1 cellular context compared by ENCODE assay signal in genomic region chr12:50258167-50258551, GRCh38.
TF ChIP-seq lines count a peak whose summit lies in the region.

No MANE protein-coding gene starts in this region.

TF ChIP-seq in endothelial cell of umbilical vein, 7 proteins besides CTCF, POLR2A, EP300 and RAD21:
- TF ChIP-seq POLR2AphosphoS5 (IDR thresholded peaks at IDR 0.05; ENCODE audit: insufficient read depth, low read depth, low read length) (no peak), MAX (IDR thresholded peaks at IDR 0.05; ENCODE audit: insufficient read depth, insufficient read length) (no peak), JUN (IDR thresholded peaks at IDR 0.05; ENCODE audit: borderline replicate concordance, insufficient read depth, insufficient read length, low read depth) (no peak), EZH2 (IDR thresholded peaks at IDR 0.05; ENCODE audit: borderline replicate concordance, low read depth, low read length, severe bottlenecking) (no peak), FOS (IDR thresholded peaks at IDR 0.05; ENCODE audit: borderline replicate concordance, insufficient read depth, low read length) (no peak), GATA2 (IDR thresholded peaks at IDR 0.05; ENCODE audit: insufficient read depth, insufficient read length, low read depth, low read length) (no peak), MYC (IDR thresholded peaks at IDR 0.05; ENCODE audit: low read depth, low read length) (no peak)
